ENCODE assay signal across 17 cellular contexts in genomic region chr2:218819103-218819502, GRCh38. TPM values are rescaled to one million over a fixed set of nuclear protein-coding genes. Genes with fewer than 3 reads are reported as not detected.
DNase-seq lines count a peak whose midpoint lies in the region; ATAC-seq and TF ChIP-seq lines count a peak whose summit lies in the region.
"Had no signal": no experiment of that assay in that cellular context is flagged by ENCODE, and none has a peak within 500 bp of the region (broad histone marks: within the 10 kb centered on the region; RNA-seq: fewer than 3 reads in every experiment).

No MANE protein-coding gene starts in this region.

- no peaks in the 10 kb centered on the region for H3K79me2 ChIP-seq in GM23248 (ENCODE audit: insufficient read depth)

- no peaks in the 10 kb centered on the region for H3F3A ChIP-seq in GM23248 (ENCODE audit: insufficient read depth)

- peak overlapping the region; percentile 34 for H3K27ac Mint-ChIP-seq in dendritic cell treated with granulocyte-macrophage colony-stimulating factor and Interleukin-4, amounts not matched to agents 40 ng/mL and 50 ng/mL, for 4 days
- no peak overlapping the region for H3K27ac Mint-ChIP-seq in osteocyte (ENCODE audit: unreplicated experiment)
- H3K27ac Mint-ChIP-seq: CD4-positive, alpha-beta memory T cell; GM23338 had no signal

- no peaks in the 10 kb centered on the region for H4K20me1 ChIP-seq in GM23248 (ENCODE audit: insufficient read depth)

- no peak overlapping the region for H3K4me3 ChIP-seq in right atrium auricular region
- no peak overlapping the region for H3K4me3 ChIP-seq in gastrocnemius medialis
- H3K4me3 ChIP-seq in GM23248: no peak overlapping the region
- H3K4me3 ChIP-seq: BLaER1 treated with 17β-estradiol and CSF1 and Interleukin-3, amounts not matched to agents 10 nM and 100 nM; GM12878; GM23338 had no signal

- TF ChIP-seq POLR2A in gastrocnemius medialis (IDR thresholded peaks at IDR 0.05): no peak
- TF ChIP-seq POLR2A in erythroblast (IDR thresholded peaks at IDR 0.05; ENCODE audit: low read length): no peak

- H3K4me1 ChIP-seq in right atrium auricular region: no peaks in the 10 kb centered on the region
- H3K4me1 ChIP-seq in gastrocnemius medialis: peaks cover 6 to 40% of the 10 kb centered on the region in 2 donors
- no peaks in the 10 kb centered on the region for H3K4me1 ChIP-seq in GM23248 (ENCODE audit: insufficient read depth)

- H3K4me1 Mint-ChIP-seq in dendritic cell treated with granulocyte-macrophage colony-stimulating factor and Interleukin-4, amounts not matched to agents 40 ng/mL and 50 ng/mL, for 4 days (ENCODE audit: low read depth): peaks cover 64% of the 10 kb centered on the region
- H3K4me1 Mint-ChIP-seq in osteocyte (ENCODE audit: unreplicated experiment): no peaks in the 10 kb centered on the region
- H3K4me1 Mint-ChIP-seq: CD4-positive, alpha-beta memory T cell had no signal

- H3K36me3 ChIP-seq in right atrium auricular region: peaks cover 17% of the 10 kb centered on the region
- H3K36me3 ChIP-seq in gastrocnemius medialis: peaks cover 0 to 16% of the 10 kb centered on the region in 2 donors
- no peaks in the 10 kb centered on the region for H3K36me3 ChIP-seq in GM23248 (ENCODE audit: low read depth)
- H3K36me3 ChIP-seq: BLaER1 treated with 17β-estradiol and CSF1 and Interleukin-3, amounts not matched to agents 10 nM and 100 nM had no signal

- no peaks in the 10 kb centered on the region for H3K9me2 ChIP-seq in GM23248 (ENCODE audit: insufficient read depth)

- no peak overlapping the region for H3K9ac ChIP-seq in GM23248
- H3K9ac ChIP-seq: BLaER1 treated with 17β-estradiol and CSF1 and Interleukin-3, amounts not matched to agents 10 nM and 100 nM had no signal

- H3K9me3 ChIP-seq in right atrium auricular region (no peaks in the 10 kb centered on the region), gastrocnemius medialis (no peaks in the 10 kb centered on the region), GM23248 (ENCODE audit: low read depth) (no peaks in the 10 kb centered on the region)
- H3K9me3 ChIP-seq: BLaER1 treated with 17β-estradiol and CSF1 and Interleukin-3, amounts not matched to agents 10 nM and 100 nM had no signal

- peaks cover 28% of the 10 kb centered on the region for H3K36me3 Mint-ChIP-seq in dendritic cell treated with granulocyte-macrophage colony-stimulating factor and Interleukin-4, amounts not matched to agents 40 ng/mL and 50 ng/mL, for 4 days (ENCODE audit: low read depth)
- H3K36me3 Mint-ChIP-seq in osteocyte (ENCODE audit: unreplicated experiment): peaks cover 9% of the 10 kb centered on the region
- H3K36me3 Mint-ChIP-seq: CD4-positive, alpha-beta memory T cell had no signal

- peaks cover 27% of the 10 kb centered on the region for H3K27me3 Mint-ChIP-seq in dendritic cell treated with granulocyte-macrophage colony-stimulating factor and Interleukin-4, amounts not matched to agents 40 ng/mL and 50 ng/mL, for 4 days
- H3K27me3 Mint-ChIP-seq in osteocyte (ENCODE audit: unreplicated experiment): peaks cover 27% of the 10 kb centered on the region

- no peaks in the 10 kb centered on the region for H3K27me3 ChIP-seq in right atrium auricular region
- H3K27me3 ChIP-seq in gastrocnemius medialis: no peaks in the 10 kb centered on the region
- 0 out of 2 replicates have a peak, but pooled peaks cover 5% of the 10 kb centered on the region for H3K27me3 ChIP-seq in GM23248 (replicated peaks; ENCODE audit: insufficient read depth)

- no peak overlapping the region for H3K27ac ChIP-seq in right atrium auricular region
- peak overlapping the region; percentile 95 for H3K27ac ChIP-seq in gastrocnemius medialis
- H3K27ac ChIP-seq in GM23248: no peak overlapping the region

- DNase-seq in right atrium auricular region (ENCODE audit: low spot score) (peak; percentile 26), cardiac septum (ENCODE audit: low spot score) (no peak), osteocyte (ENCODE audit: extremely low spot score, unreplicated experiment) (peak; percentile 27), gastrocnemius medialis (no peak), GM23248 (no peak), NCI-H82 (lab: John Stamatoyannopoulos, UW) (no peak), erythroblast (lab: John Stamatoyannopoulos, UW) (no peak)
- DNase-seq: ACHN; CD4-positive, alpha-beta memory T cell; DMS79; H7 had no signal

- intact Hi-C loops in cardiac septum (cut with DNase I) (no loop called here), gastrocnemius medialis (cut with DNase I; ENCODE audit: low total_unique reads) (no loop called here)
- intact Hi-C loops in dendritic cell treated with granulocyte-macrophage colony-stimulating factor and Interleukin-4, amounts not matched to agents 40 ng/mL and 50 ng/mL, for 4 days (cut with micrococcal nuclease): no loop called here

- WGBS in GM23248 (ENCODE audit: low coverage in 1 of 2, low lambda C conversion rate in 2 of 2, missing lambda C conversion rate in 2 of 2), 2 experiments: 92 to 93% methylated on average over 7 of the region's 7 CpGs

- ATAC-seq in gastrocnemius medialis: no peak
- ATAC-seq: GM12878, GM23338 had no signal

- H3K4me3 Mint-ChIP-seq in dendritic cell treated with granulocyte-macrophage colony-stimulating factor and Interleukin-4, amounts not matched to agents 40 ng/mL and 50 ng/mL, for 4 days: no peak overlapping the region
- no peak overlapping the region for H3K4me3 Mint-ChIP-seq in osteocyte (ENCODE audit: unreplicated experiment)
- H3K4me3 Mint-ChIP-seq: CD4-positive, alpha-beta memory T cell; GM23338 had no signal

- in situ Hi-C loops in gastrocnemius medialis (cut with MboI; ENCODE audit: low sequenced_read_pairs in 4 of 4): no loop called here
- in situ Hi-C loops in GM23248 (cut with MboI): no loop called here

- H3K9me3 Mint-ChIP-seq in dendritic cell treated with granulocyte-macrophage colony-stimulating factor and Interleukin-4, amounts not matched to agents 40 ng/mL and 50 ng/mL, for 4 days: no peaks in the 10 kb centered on the region
- no peaks in the 10 kb centered on the region for H3K9me3 Mint-ChIP-seq in osteocyte (ENCODE audit: unreplicated experiment)
- H3K9me3 Mint-ChIP-seq: CD4-positive, alpha-beta memory T cell; GM23338 had no signal

- TF ChIP-seq CTCF in right atrium auricular region (IDR thresholded peaks at IDR 0.05) (no peak), osteocyte (IDR thresholded peaks at IDR 0.05) (no peak), gastrocnemius medialis (IDR thresholded peaks at IDR 0.05 in 4 of 5, conservative IDR thresholded peaks at IDR 0.05 in 1 of 5) (no peak)

- H2AFZ ChIP-seq in GM23248: no peak overlapping the region
- H2AFZ ChIP-seq: GM23338 had no signal

- no peak overlapping the region for H3K4me2 ChIP-seq in GM23248 (ENCODE audit: unreplicated experiment)
- H3K4me2 ChIP-seq: GM23338 had no signal

RNA-seq across cellular contexts. Expression of gene PRKAG3, which starts 12.5 kb away (rescaled TPM):
- total RNA-seq in right atrium auricular region (under 1 TPM in 1 of 2 donors, not detected in 1; 0.19 TPM), cardiac septum (0.13 TPM), osteocyte (not detected in 2 replicates), gastrocnemius medialis (10 to 100 TPM in 3 of 4 donors, 1 to 10 TPM in 1; 8.3 to 65.4 (median 44.3) TPM)
- not detected in 2 replicates for total RNA-seq in GM23248 (2014; rRNA removed; shearing (Covaris generic))
- polyA plus RNA-seq in GM23248 (2016; fragmentation: Nextera tagmentation; extraction: Ambion mirVana): not detected in 2 replicates
- total RNA-seq: A172; CD4-positive, alpha-beta memory T cell; G401; GM23338; H7 had no signal
- polyA plus RNA-seq: CD4-positive, alpha-beta memory T cell; GM23338 had no signal

RNA-seq across cellular contexts. Expression of gene CYP27A1, which starts 37.2 kb away (rescaled TPM):
- total RNA-seq in right atrium auricular region: 10 to 100 TPM; 17.2 to 23.4 TPM
- total RNA-seq in cardiac septum: 5.2 TPM
- total RNA-seq in osteocyte: 3.2 and 4.1 TPM in 2 replicates
- total RNA-seq in gastrocnemius medialis: 10 to 100 TPM; 17.9 to 56.3 (median 26.8) TPM
- 3.9 and 4.1 TPM in 2 replicates for total RNA-seq in GM23248 (2014; rRNA removed; shearing (Covaris generic))
- 2.9 and 3.7 TPM in 2 replicates for polyA plus RNA-seq in GM23248 (2016; fragmentation: Nextera tagmentation; extraction: Ambion mirVana)
- total RNA-seq: G401 had no signal

RNA-seq across cellular contexts. Expression of gene WNT6, which starts 40.5 kb away (rescaled TPM):
- 1 to 10 TPM; 1.8 to 2.4 TPM for total RNA-seq in right atrium auricular region
- total RNA-seq in cardiac septum: 0.46 TPM
- total RNA-seq in osteocyte: 0.42 and 0.64 TPM in 2 replicates
- total RNA-seq in gastrocnemius medialis: 1 to 10 TPM in 2 of 4 donors, under 1 TPM in 2; 0.36 to 3.9 (median 2.1) TPM
- not detected in 2 replicates for total RNA-seq in GM23248 (2014; rRNA removed; shearing (Covaris generic))
- polyA plus RNA-seq in GM23248 (2016; fragmentation: Nextera tagmentation; extraction: Ambion mirVana): not detected in 2 replicates
- total RNA-seq: A172, GM23338, H7 had no signal
- polyA plus RNA-seq: CD4-positive, alpha-beta memory T cell; GM23338 had no signal

Comparison
In these comparisons a context has a peak if more than half of its experiments do, and no peak if none do; other contexts are left out.
1. DNase-seq: peak in right atrium auricular region (single experiment) and osteocyte (single experiment); none in cardiac septum (single experiment), gastrocnemius medialis (0 of 2), GM23248 (single experiment), NCI-H82 (single experiment) and erythroblast (0 of 2).
2. H3K27ac ChIP-seq: peak in gastrocnemius medialis (4 of 4); none in right atrium auricular region (0 of 2) and GM23248 (single experiment).